In the genomic region with DNA sequence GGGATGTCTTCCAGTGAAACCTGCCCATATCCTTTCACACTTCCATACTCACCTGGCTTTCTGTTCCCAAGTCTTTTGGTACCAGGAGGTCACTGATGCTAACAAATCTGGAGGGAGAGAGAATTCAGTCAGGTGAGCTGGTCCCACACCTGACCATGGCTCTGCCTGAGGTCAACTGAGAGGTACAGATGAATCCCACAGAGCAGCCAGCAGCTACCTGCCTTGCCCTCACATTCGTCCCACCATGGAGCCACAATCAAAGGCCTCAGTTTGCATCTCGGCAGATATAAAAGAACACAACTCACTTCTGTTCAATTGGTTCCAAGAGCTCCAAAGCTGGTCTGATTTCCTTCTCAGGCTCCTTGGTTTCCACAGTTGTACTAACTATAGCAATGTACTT, we compare ENCODE assay signal across 25 cellular contexts. TPM values are rescaled to one million over a fixed set of nuclear protein-coding genes. Genes with fewer than 3 reads are reported as not detected.
A peak's percentile ranks its signal among the peaks of the same experiment; 100 is the strongest.
DNase-seq lines count a peak whose midpoint lies in the region; ATAC-seq, FAIRE-seq and TF ChIP-seq lines count a peak whose summit lies in the region.
"Had no signal": no experiment of that assay in that cellular context is flagged by ENCODE, and none has a peak within 500 bp of the region (broad histone marks: within the 10 kb centered on the region; RNA-seq: fewer than 3 reads in every experiment).

No MANE protein-coding gene starts in this region.

- no peak overlapping the region for H3K4me3 Mint-ChIP-seq in activated T-cell treated with anti-CD3 and anti-CD28 coated beads, Interleukin-2, amount 50 U/mL, for 24 hours
- no peak overlapping the region for H3K4me3 Mint-ChIP-seq in IgD-negative memory B cell
- no peak overlapping the region for H3K4me3 Mint-ChIP-seq in natural killer cell treated with Interleukin-12 subunit alpha and Interleukin-12 subunit beta and Interleukin-15 and Interleukin-18, amount 100 ng/mL, for 72 hours

- no peak for TF ChIP-seq RAD21 in H1 (IDR thresholded peaks at IDR 0.05 in 1 of 2, conservative IDR thresholded peaks at IDR 0.05 in 1 of 2; ENCODE audit: low read depth in 2 of 2, low read length in 2 of 2)

- no peak overlapping the region for H2AK5ac ChIP-seq in H1 (ENCODE audit: low read depth, low read length)

- no peaks in the 10 kb centered on the region for H3K9me3 ChIP-seq in H1 (ENCODE audit: insufficient read depth in 2 of 2, low read depth in 1 of 2, low read length in 1 of 2)
- H3K9me3 ChIP-seq: A549, BE2C, Caco-2, Peyer's patch, SJCRH30, uterus had no signal

- no peaks in the 10 kb centered on the region for H3K23me2 ChIP-seq in H1 (ENCODE audit: low read depth, low read length)

- no peak for TF ChIP-seq EP300 in H1 (IDR thresholded peaks at IDR 0.05; ENCODE audit: borderline replicate concordance in 1 of 2, low read depth in 2 of 2, low read length in 2 of 2)

- no peaks in the 10 kb centered on the region for H3K9me3 Mint-ChIP-seq in activated T-cell treated with anti-CD3 and anti-CD28 coated beads, Interleukin-2, amount 50 U/mL, for 24 hours
- H3K9me3 Mint-ChIP-seq in IgD-negative memory B cell, result no peaks in the 10 kb centered on the region
- H3K9me3 Mint-ChIP-seq in natural killer cell treated with Interleukin-12 subunit alpha and Interleukin-12 subunit beta and Interleukin-15 and Interleukin-18, amount 100 ng/mL, for 72 hours, result no peaks in the 10 kb centered on the region

- H4K20me1 ChIP-seq in H1 (replicated peaks in 1 of 2; ENCODE audit: control insufficient read depth in 1 of 2, insufficient read depth in 2 of 2, low read length in 2 of 2), result peaks cover 4 to 6% of the 10 kb centered on the region in 2 experiments

- no peak for ATAC-seq in natural killer cell treated with Interleukin-12 subunit alpha and Interleukin-12 subunit beta and Interleukin-15 and Interleukin-18, amount 100 ng/mL, for 72 hours
- ATAC-seq in HG02970 (IDR thresholded peaks at IDR 0.05; ENCODE audit: low FRiP score, unreplicated experiment), result no peak

- no peak overlapping the region for H3K4me2 ChIP-seq in H1 (ENCODE audit: insufficient read depth in 1 of 2, low read depth in 2 of 2, low read length in 2 of 2)
- H3K4me2 ChIP-seq: A549 had no signal

- H3K14ac ChIP-seq in H1 (ENCODE audit: insufficient read length), result no peak overlapping the region

- no peaks in the 10 kb centered on the region for H3K27me3 Mint-ChIP-seq in activated T-cell treated with anti-CD3 and anti-CD28 coated beads, Interleukin-2, amount 50 U/mL, for 24 hours
- no peaks in the 10 kb centered on the region for H3K27me3 Mint-ChIP-seq in IgD-negative memory B cell
- H3K27me3 Mint-ChIP-seq in natural killer cell treated with Interleukin-12 subunit alpha and Interleukin-12 subunit beta and Interleukin-15 and Interleukin-18, amount 100 ng/mL, for 72 hours, result no peaks in the 10 kb centered on the region

- H3K79me1 ChIP-seq in H1 (ENCODE audit: low read depth, low read length), result no peaks in the 10 kb centered on the region

- H4K8ac ChIP-seq in H1 (ENCODE audit: extremely low read depth, insufficient read depth, low read length), result no peak overlapping the region

- 86% methylated on average over 2 of the region's 2 CpGs; no CpG with 5 or more reads in 1 of the 2 experiments for WGBS in H1 (ENCODE audit: extremely low coverage in 1 of 2, insufficient coverage in 1 of 2, insufficient read length in 1 of 2, insufficient replicate concordance in 2 of 2, low coverage in 1 of 2, low lambda C conversion rate in 2 of 2, missing lambda C conversion rate in 1 of 2), 2 experiments

- no peak overlapping the region for H3K56ac ChIP-seq in H1 (replicated peaks; ENCODE audit: insufficient read length, low read depth, low read length)

- H4K91ac ChIP-seq in H1 (replicated peaks; ENCODE audit: insufficient read length, low read length), result no peak overlapping the region

- no peak overlapping the region for H3K9ac ChIP-seq in H1 (replicated peaks in 1 of 4; ENCODE audit: extremely low read depth in 1 of 4, low read depth in 3 of 4, low read length in 3 of 4)

- CTCF ChIA-PET in H1 (lab: Charles Lee; ENCODE audit: partially characterized antibody), result no interaction called here

- no peak overlapping the region for H2BK120ac ChIP-seq in H1 (replicated peaks; ENCODE audit: low read depth, low read length)

- H2BK15ac ChIP-seq in H1 (ENCODE audit: low read length), result no peak overlapping the region

- POLR2A ChIA-PET in H1 (lab: Charles Lee; ENCODE audit: partially characterized antibody), result interaction anchor here (2.5 kb wide), 1 partner anchor 17 kb away, joined by 6 read pairs; no protein-coding TSS in a partner anchor

- H3K4me1 Mint-ChIP-seq in activated T-cell treated with anti-CD3 and anti-CD28 coated beads, Interleukin-2, amount 50 U/mL, for 24 hours (ENCODE audit: low read depth), result peaks cover 25% of the 10 kb centered on the region
- H3K4me1 Mint-ChIP-seq in IgD-negative memory B cell, result peaks cover 0 to 3% (median 1%) of the 10 kb centered on the region in 3 donors
- H3K4me1 Mint-ChIP-seq in natural killer cell treated with Interleukin-12 subunit alpha and Interleukin-12 subunit beta and Interleukin-15 and Interleukin-18, amount 100 ng/mL, for 72 hours (ENCODE audit: low read depth in 2 of 2), result peaks cover 0 to 10% of the 10 kb centered on the region in 2 donors

- no peak overlapping the region for H2BK12ac ChIP-seq in H1 (ENCODE audit: low read depth, low read length)

- FAIRE-seq in H1 (lab: Jason Lieb, UNC), result no peak
- FAIRE-seq: A549, endometrium, kidney had no signal

- H3K4ac ChIP-seq in H1 (replicated peaks; ENCODE audit: insufficient read length, low read depth, low read length), result no peak overlapping the region

- no peak overlapping the region for H3K18ac ChIP-seq in H1 (ENCODE audit: extremely low read depth, low read length)

- H2BK5ac ChIP-seq in H1 (ENCODE audit: low read depth, low read length), result no peak overlapping the region

- H3K27ac ChIP-seq in H1 (ENCODE audit: low read depth, low read length), result no peak overlapping the region
- H3K27ac ChIP-seq: A549, Peyer's patch, SJCRH30, skin epidermis, uterus had no signal

- no peak overlapping the region for H2BK20ac ChIP-seq in H1 (ENCODE audit: low read length)

- H3K27me3 ChIP-seq in H1 (replicated peaks in 1 of 4; ENCODE audit: control insufficient read depth in 3 of 4, extremely low read depth in 1 of 4, insufficient read depth in 3 of 4, low read length in 3 of 4), result no peaks in the 10 kb centered on the region
- H3K27me3 ChIP-seq: BE2C, Peyer's patch, SJCRH30, uterus had no signal

- TF ChIP-seq CTCF in H1 (IDR thresholded peaks at IDR 0.05; ENCODE audit: control extremely low read depth in 1 of 3, insufficient read depth in 1 of 3, low read depth in 1 of 3, low read length in 3 of 3), result no peak

- H3K36me3 ChIP-seq in H1 (ENCODE audit: control insufficient read depth in 2 of 4, insufficient read depth in 4 of 4, low read length in 3 of 4), result peaks cover 12 to 71% (median 54%) of the 10 kb centered on the region in 4 experiments; a peak in 7 of 8 replicates
- H3K36me3 ChIP-seq: uterus had no signal

- peaks cover 92% of the 10 kb centered on the region for H3K36me3 Mint-ChIP-seq in activated T-cell treated with anti-CD3 and anti-CD28 coated beads, Interleukin-2, amount 50 U/mL, for 24 hours (ENCODE audit: low read depth)
- H3K36me3 Mint-ChIP-seq in IgD-negative memory B cell, result peaks cover 3% of the 10 kb centered on the region
- peaks cover 37% of the 10 kb centered on the region for H3K36me3 Mint-ChIP-seq in natural killer cell treated with Interleukin-12 subunit alpha and Interleukin-12 subunit beta and Interleukin-15 and Interleukin-18, amount 100 ng/mL, for 72 hours

- DNase-seq in activated T-cell treated with anti-CD3 and anti-CD28 coated beads, Interleukin-2, amount 50 U/mL, for 24 hours, result no peak
- DNase-seq in activated T-cell treated with anti-CD3 and anti-CD28 coated beads for 4 hours (no peak), H1 (ENCODE audit: low read depth in 1 of 2, low spot score in 2 of 2) (no peak), AG20443 (ENCODE audit: low spot score) (no peak)
- no peak for DNase-seq in natural killer cell treated with Interleukin-12 subunit alpha and Interleukin-12 subunit beta and Interleukin-15 and Interleukin-18, amount 100 ng/mL, for 72 hours (ENCODE audit: low spot score)
- DNase-seq in stimulated activated CD4-positive, alpha-beta T cell treated with anti-CD3 and anti-CD28 coated beads, Interleukin-4, amount 100 ng/mL, for 4 hours, result no peak
- DNase-seq: activated CD4-positive, alpha-beta T cell treated with anti-CD3 and anti-CD28 coated beads for 4 hours; activated effector memory CD4-positive, alpha-beta T cell treated with Interleukin-2 at 50 U/mL for 16 hours; BE2C; Caco-2; DMS79; HCEC 1CT; kidney; NCI-H1092 treated with DMSO at 0.1 percent for 48 hours; NCI-H1930; NCI-H2227 treated with DMSO at 0.1 percent for 48 hours; NCI-H69; Peyer's patch; SJCRH30; uterus had no signal

- peak overlapping the region; percentile 78 for H3K27ac Mint-ChIP-seq in activated T-cell treated with anti-CD3 and anti-CD28 coated beads, Interleukin-2, amount 50 U/mL, for 24 hours
- H3K27ac Mint-ChIP-seq in IgD-negative memory B cell, result peak overlapping the region in 2 of 3 donors; percentile 50 to 77
- H3K27ac Mint-ChIP-seq in natural killer cell treated with Interleukin-12 subunit alpha and Interleukin-12 subunit beta and Interleukin-15 and Interleukin-18, amount 100 ng/mL, for 72 hours, result peak overlapping the region; percentile 1 to 6

- TF ChIP-seq POLR2A in H1 (IDR thresholded peaks at IDR 0.05; ENCODE audit: control extremely low read depth in 1 of 2, low read depth in 2 of 2, low read length in 2 of 2), result no peak

- peaks cover 0 to 20% of the 10 kb centered on the region in 2 experiments; a peak in 3 of 4 replicates for H3K79me2 ChIP-seq in H1 (ENCODE audit: control insufficient read depth in 1 of 2, insufficient read depth in 2 of 2, low read length in 2 of 2)

- no peak overlapping the region for H4K5ac ChIP-seq in H1 (ENCODE audit: insufficient read length, low read depth, low read length)

- H3K4me3 ChIP-seq in H1 (ENCODE audit: extremely low read depth in 1 of 4, insufficient read depth in 2 of 4, low read depth in 3 of 4, low read length in 4 of 4), result no peak overlapping the region
- H3K4me3 ChIP-seq: A549, Peyer's patch, SJCRH30, skin epidermis, uterus had no signal

- H3K23ac ChIP-seq in H1 (ENCODE audit: insufficient read length), result no peak overlapping the region

- H3K4me1 ChIP-seq in H1 (replicated peaks in 1 of 4; ENCODE audit: control insufficient read depth in 3 of 4, insufficient read depth in 4 of 4, low read length in 3 of 4), result no peaks in the 10 kb centered on the region
- H3K4me1 ChIP-seq: BE2C, Caco-2, Peyer's patch, SJCRH30, uterus had no signal

- H2AFZ ChIP-seq in H1 (ENCODE audit: low read length), result no peak overlapping the region

RNA-seq across cellular contexts. Expression of a gene that starts 47.0 kb away (rescaled TPM):
- polyA plus RNA-seq in IgD-negative memory B cell (248 TPM), H1 (2011; rRNA removed) (168 and 169 TPM in 2 replicates)
- total RNA-seq in H1 (2021; fragmentation: NEBNext Ultra II Directional; extraction: Animal tissue kit (Norgen Biotek cat#: 25700)), result 368 and 385 TPM in 2 replicates
- polyA plus RNA-seq in H1 (2011; cell fraction: cytosol; rRNA removed), result 220 TPM
- 87.8 TPM for polyA plus RNA-seq in H1 (2011; cell fraction: nucleus; rRNA removed)
- 221 to 393 TPM (median 248 TPM) in 4 replicates for polyA plus RNA-seq in H1 (2012, experiment 1 of 2)
- polyA plus RNA-seq in H1 (2012, experiment 2 of 2), result 32.4 TPM
- polyA plus RNA-seq in H1 (2013, experiment 1 of 2), result 216 TPM
- polyA plus RNA-seq in H1 (2013, experiment 2 of 2), result 215 TPM
- polyA minus RNA-seq in H1 (2011; rRNA and poly(A)+ RNA removed), result 172 and 297 TPM in 2 replicates
- 300 TPM for polyA minus RNA-seq in H1 (2011; cell fraction: cytosol; rRNA and poly(A)+ RNA removed)
- 219 TPM for polyA minus RNA-seq in H1 (2011; cell fraction: nucleus; rRNA and poly(A)+ RNA removed)
- total RNA-seq in natural killer cell treated with Interleukin-12 subunit alpha and Interleukin-12 subunit beta and Interleukin-15 and Interleukin-18, amount 100 ng/mL, for 72 hours, result 100 to 1,000 TPM; 214 to 225 TPM

Comparison
In these comparisons a context has a peak if more than half of its experiments do, and no peak if none do; other contexts are left out.
1. H3K27ac Mint-ChIP-seq: peak in every context shown above with its lines; median percentile 78 in activated T-cell treated with anti-CD3 and anti-CD28 coated beads, Interleukin-2, amount 50 U/mL, for 24 hours; 64 in IgD-negative memory B cell; 4 in natural killer cell treated with Interleukin-12 subunit alpha and Interleukin-12 subunit beta and Interleukin-15 and Interleukin-18, amount 100 ng/mL, for 72 hours.